Comparison of ENCODE assay signal across 6 cellular contexts in the genomic region with DNA sequence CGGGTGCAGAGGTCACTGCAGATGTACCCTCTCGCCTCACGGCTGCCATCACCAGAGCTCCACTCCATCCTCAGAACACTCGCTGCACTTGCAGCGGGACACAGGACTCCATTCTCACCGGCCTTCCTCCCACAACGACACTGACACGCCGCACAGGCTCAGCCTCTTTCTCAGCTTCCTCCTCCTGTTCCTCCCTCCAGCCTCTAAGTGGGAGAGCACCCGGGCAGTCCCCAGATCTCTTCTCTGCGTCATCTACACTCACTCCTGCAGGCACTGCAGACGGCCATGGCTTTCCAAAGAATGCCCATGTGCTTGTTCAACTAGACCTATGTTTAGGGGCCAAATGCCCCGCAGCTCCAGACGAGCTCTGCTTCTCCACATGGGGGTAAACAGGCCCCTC. TPM values are rescaled to one million over a fixed set of nuclear protein-coding genes. Genes with fewer than 3 reads are reported as not detected.
A peak's percentile ranks its signal among the peaks of the same experiment; 100 is the strongest.
DNase-seq lines count a peak whose midpoint lies in the region; ATAC-seq and TF ChIP-seq lines count a peak whose summit lies in the region.
"Had no signal": no experiment of that assay in that cellular context is flagged by ENCODE, and none has a peak within 500 bp of the region (broad histone marks: within the 10 kb centered on the region; RNA-seq: fewer than 3 reads in every experiment).

No MANE protein-coding gene starts in this region.

- H3K4me3 ChIP-seq in left ventricle myocardium inferior, result no peak overlapping the region
- H3K4me3 ChIP-seq: gastroesophageal sphincter, skin epidermis had no signal

- H3K27ac Mint-ChIP-seq in type B pancreatic cell, result peak overlapping the region; percentile 88

- no peak overlapping the region for H3K27ac ChIP-seq in left ventricle myocardium inferior (replicated peaks)
- H3K27ac ChIP-seq: gastroesophageal sphincter had no signal

- no peaks in the 10 kb centered on the region for H3K27me3 Mint-ChIP-seq in type B pancreatic cell

- TF ChIP-seq CTCF in left ventricle myocardium inferior (IDR thresholded peaks at IDR 0.05; ENCODE audit: borderline replicate concordance) (no peak), type B pancreatic cell (conservative IDR thresholded peaks at IDR 0.05) (no peak)

- no peak overlapping the region for H3K4me3 Mint-ChIP-seq in type B pancreatic cell

- no peaks in the 10 kb centered on the region for H3K27me3 ChIP-seq in left ventricle myocardium inferior (ENCODE audit: low read depth)
- H3K27me3 ChIP-seq: gastroesophageal sphincter had no signal

- DNase-seq in left ventricle myocardium superior (peak; percentile 37), left ventricle myocardium inferior (no peak), type B pancreatic cell (ENCODE audit: extremely low spot score, unreplicated experiment) (no peak), NCI-H2081 treated with DMSO at 0.1 percent for 48 hours (lab: John Stamatoyannopoulos, UW) (no peak)

- H3K9me3 ChIP-seq in left ventricle myocardium inferior (replicated peaks), result no peaks in the 10 kb centered on the region
- H3K9me3 ChIP-seq: gastroesophageal sphincter had no signal

- peaks cover 92% of the 10 kb centered on the region for H3K36me3 ChIP-seq in left ventricle myocardium inferior

- H3K9me3 Mint-ChIP-seq in type B pancreatic cell, result no peaks in the 10 kb centered on the region

- intact Hi-C loops in left ventricle myocardium superior (cut with micrococcal nuclease), result no loop called here
- intact Hi-C loops in left ventricle myocardium inferior (cut with micrococcal nuclease), result no loop called here

- ATAC-seq in left ventricle myocardium superior, result no peak
- ATAC-seq: gastroesophageal sphincter had no signal

- peaks cover 11% of the 10 kb centered on the region for H3K36me3 Mint-ChIP-seq in type B pancreatic cell

- peaks cover 22% of the 10 kb centered on the region for H3K4me1 Mint-ChIP-seq in type B pancreatic cell (ENCODE audit: unreplicated experiment)

- H3K4me1 ChIP-seq in left ventricle myocardium inferior, result peaks cover 51% of the 10 kb centered on the region

RNA-seq across cellular contexts. Expression of a gene that starts 14.3 kb away (rescaled TPM):
- total RNA-seq in left ventricle myocardium superior (15.3 TPM), left ventricle myocardium inferior (15.6 TPM), type B pancreatic cell (ENCODE audit: low replicate concordance) (24.2 and 38.4 TPM in 2 replicates)

RNA-seq across cellular contexts. Expression of a gene that starts 14.7 kb away (rescaled TPM):
- 49.0 TPM for total RNA-seq in left ventricle myocardium superior
- total RNA-seq in left ventricle myocardium inferior, result 52.7 TPM
- total RNA-seq in type B pancreatic cell (ENCODE audit: low replicate concordance), result 83.4 and 105 TPM in 2 replicates

RNA-seq across cellular contexts. Expression of a gene that starts 14.7 kb away (rescaled TPM):
- total RNA-seq in left ventricle myocardium superior (9.3 TPM), left ventricle myocardium inferior (7.9 TPM), type B pancreatic cell (ENCODE audit: low replicate concordance) (56.8 and 70.8 TPM in 2 replicates)

RNA-seq across cellular contexts. Expression of a gene that starts 56.8 kb away (rescaled TPM):
- total RNA-seq in left ventricle myocardium superior (6.9 TPM), left ventricle myocardium inferior (5.9 TPM), type B pancreatic cell (ENCODE audit: low replicate concordance) (91.4 and 137 TPM in 2 replicates)
